Comparison of ENCODE assay signal across 27 cellular contexts in genomic region chr19:5114713-5115112, GRCh38.
DNase-seq lines count a peak whose midpoint lies in the region; ATAC-seq and TF ChIP-seq lines count a peak whose summit lies in the region.
"Had no signal": no experiment of that assay in that cellular context is flagged by ENCODE, and none has a peak within 500 bp of the region (broad histone marks: within the 10 kb centered on the region; RNA-seq: fewer than 3 reads in every experiment).

No MANE protein-coding gene starts in this region.

- H3K9me3 ChIP-seq in HUES6 (ENCODE audit: control insufficient read depth, insufficient read depth, low read depth, low read length) (peaks cover 5% of the 10 kb centered on the region; the same call in 1 of the 2 replicates), right cardiac atrium (ENCODE audit: control insufficient read depth, low read length) (no peaks in the 10 kb centered on the region), upper lobe of left lung (no peaks in the 10 kb centered on the region), suprapubic skin (no peaks in the 10 kb centered on the region)
- H3K9me3 ChIP-seq: neutrophil, psoas muscle had no signal

- H3K4me1 ChIP-seq in HUES6 (ENCODE audit: control insufficient read depth, insufficient read depth, low read length) (peaks cover 35% of the 10 kb centered on the region), right cardiac atrium (ENCODE audit: control insufficient read depth, insufficient read depth, low read length) (no peaks in the 10 kb centered on the region), upper lobe of left lung (no peaks in the 10 kb centered on the region), suprapubic skin (no peaks in the 10 kb centered on the region)
- H3K4me1 ChIP-seq: psoas muscle had no signal

- TF ChIP-seq CTCF in progenitor cell of endocrine pancreas (IDR thresholded peaks at IDR 0.05; ENCODE audit: unreplicated experiment), result no peak
- TF ChIP-seq CTCF in upper lobe of left lung (IDR thresholded peaks at IDR 0.05), result no peak
- TF ChIP-seq CTCF in suprapubic skin (IDR thresholded peaks at IDR 0.05), result no peak

- TF ChIP-seq POLR2A in upper lobe of left lung (IDR thresholded peaks at IDR 0.05), result no peak
- TF ChIP-seq POLR2A in suprapubic skin (IDR thresholded peaks at IDR 0.05), result no peak

- no peak overlapping the region for H3K9ac ChIP-seq in HUES6 (ENCODE audit: low read length)

- no peaks in the 10 kb centered on the region for H3K9me3 Mint-ChIP-seq in progenitor cell of endocrine pancreas (ENCODE audit: low read depth)
- H3K9me3 Mint-ChIP-seq: activated CD4-positive, alpha-beta T cell treated with anti-CD3 and anti-CD28 coated beads, Interleukin-2, amount 10 ng/mL, durations not matched to agents 24 days and 14 days; activated naive CD8-positive, alpha-beta T cell treated with anti-CD3 and anti-CD28 coated beads, Interleukin-2, amount 50 U/mL, for 24 hours; activated T-cell treated with anti-CD3 and anti-CD28 coated beads, Interleukin-2, amount 50 U/mL, for 4 hours; type B pancreatic cell had no signal

- H3K27ac Mint-ChIP-seq in progenitor cell of endocrine pancreas, result peak overlapping the region; percentile 73
- H3K27ac Mint-ChIP-seq: activated CD4-positive, alpha-beta T cell treated with anti-CD3 and anti-CD28 coated beads, Interleukin-2, amount 10 ng/mL, durations not matched to agents 24 days and 14 days; activated naive CD8-positive, alpha-beta T cell treated with anti-CD3 and anti-CD28 coated beads, Interleukin-2, amount 50 U/mL, for 24 hours; type B pancreatic cell had no signal

- H3K4me3 ChIP-seq in HUES6 (ENCODE audit: low read depth, low read length) (no peak overlapping the region), right cardiac atrium (ENCODE audit: low read length) (no peak overlapping the region), upper lobe of left lung (no peak overlapping the region), suprapubic skin (no peak overlapping the region)
- H3K4me3 ChIP-seq: psoas muscle had no signal

- H3K27ac ChIP-seq in HUES6 (ENCODE audit: low read depth, low read length), result 0 out of 2 replicates have a peak overlapping the region, but pooled peaks have one; percentile 0
- H3K27ac ChIP-seq in right cardiac atrium (ENCODE audit: low read length), result peak overlapping the region; percentile 54
- no peak overlapping the region for H3K27ac ChIP-seq in upper lobe of left lung
- no peak overlapping the region for H3K27ac ChIP-seq in suprapubic skin
- H3K27ac ChIP-seq: epithelial cell of prostate, neutrophil, psoas muscle, WERI-Rb-1 had no signal

- WGBS in right cardiac atrium, result 67% methylated on average over 10 of the region's 10 CpGs
- WGBS in upper lobe of left lung, 2 donors, result 84 to 89% methylated on average over 8 to 10 of the region's 10 CpGs
- 79% methylated on average over 4 of the region's 10 CpGs for WGBS in suprapubic skin

- no peak for TF ChIP-seq EP300 in upper lobe of left lung (IDR thresholded peaks at IDR 0.05)
- no peak for TF ChIP-seq EP300 in suprapubic skin (IDR thresholded peaks at IDR 0.05)

- no peaks in the 10 kb centered on the region for H3K27me3 Mint-ChIP-seq in progenitor cell of endocrine pancreas
- H3K27me3 Mint-ChIP-seq: activated CD4-positive, alpha-beta T cell treated with anti-CD3 and anti-CD28 coated beads, Interleukin-2, amount 10 ng/mL, durations not matched to agents 24 days and 14 days; activated naive CD8-positive, alpha-beta T cell treated with anti-CD3 and anti-CD28 coated beads, Interleukin-2, amount 50 U/mL, for 24 hours; type B pancreatic cell had no signal

- peaks cover 3% of the 10 kb centered on the region for H3K4me1 Mint-ChIP-seq in progenitor cell of endocrine pancreas (ENCODE audit: low read depth)
- H3K4me1 Mint-ChIP-seq: activated CD4-positive, alpha-beta T cell treated with anti-CD3 and anti-CD28 coated beads, Interleukin-2, amount 10 ng/mL, durations not matched to agents 24 days and 14 days; activated naive CD8-positive, alpha-beta T cell treated with anti-CD3 and anti-CD28 coated beads, Interleukin-2, amount 50 U/mL, for 24 hours had no signal

- intact Hi-C loops in right cardiac atrium (cut with DNase I), result no loop called here

- H3K36me3 ChIP-seq in HUES6 (ENCODE audit: control insufficient read depth, insufficient read depth, low read length), result peaks cover 14% of the 10 kb centered on the region
- peaks cover 6 to 64% (median 47%) of the 10 kb centered on the region in 4 donors for H3K36me3 ChIP-seq in upper lobe of left lung
- peaks cover 54% of the 10 kb centered on the region for H3K36me3 ChIP-seq in suprapubic skin

- H3K27me3 ChIP-seq in HUES6 (ENCODE audit: control insufficient read depth, insufficient read depth, low read length) (no peaks in the 10 kb centered on the region), right cardiac atrium (ENCODE audit: control insufficient read depth, insufficient read depth) (no peaks in the 10 kb centered on the region), upper lobe of left lung (no peaks in the 10 kb centered on the region), suprapubic skin (no peaks in the 10 kb centered on the region)
- H3K27me3 ChIP-seq: neutrophil had no signal

- ATAC-seq in right cardiac atrium, result peak; percentile 1 to 28
- no peak for ATAC-seq in upper lobe of left lung (ENCODE audit: low FRiP score in 2 of 2)
- ATAC-seq in HG03135 (IDR thresholded peaks at IDR 0.05; ENCODE audit: unreplicated experiment), result no peak
- ATAC-seq: activated naive CD8-positive, alpha-beta T cell treated with anti-CD3 and anti-CD28 coated beads, Interleukin-2, amount 50 U/mL, for 24 hours; activated T-cell treated with anti-CD3 and anti-CD28 coated beads, Interleukin-2, amount 50 U/mL, for 4 hours; psoas muscle had no signal

- DNase-seq in cerebellum (ENCODE audit: low spot score) (peak; percentile 28), right cardiac atrium (no peak), progenitor cell of endocrine pancreas (ENCODE audit: low spot score, unreplicated experiment) (no peak), upper lobe of left lung (no peak), suprapubic skin (ENCODE audit: low spot score in 2 of 2) (no peak)
- DNase-seq: activated CD4-positive, alpha-beta T cell treated with anti-CD3 and anti-CD28 coated beads, Interleukin-2, amount 10 ng/mL, durations not matched to agents 24 days and 14 days; activated naive CD8-positive, alpha-beta T cell treated with anti-CD3 and anti-CD28 coated beads, Interleukin-2, amount 50 U/mL, for 24 hours; activated T-cell treated with anti-CD3 and anti-CD28 coated beads, Interleukin-2, amount 50 U/mL, for 4 hours; C1 segment of cervical spinal cord; COR-L47; GDM1; kidney; NCI-H1436; NCI-H2107; NCI-H524; psoas muscle; SHP77 treated with DMSO at 0.1 percent for 48 hours; small intestine; stimulated activated CD4-positive, alpha-beta T cell treated with anti-CD3 and anti-CD28 coated beads, Interleukin-2, amount 100 ng/mL, for 24 hours; SW 1271; T1000; WERI-Rb-1 had no signal

- no peak overlapping the region for H3K4me3 Mint-ChIP-seq in progenitor cell of endocrine pancreas (ENCODE audit: low read depth)
- H3K4me3 Mint-ChIP-seq: activated CD4-positive, alpha-beta T cell treated with anti-CD3 and anti-CD28 coated beads, Interleukin-2, amount 10 ng/mL, durations not matched to agents 24 days and 14 days; activated naive CD8-positive, alpha-beta T cell treated with anti-CD3 and anti-CD28 coated beads, Interleukin-2, amount 50 U/mL, for 24 hours; activated T-cell treated with anti-CD3 and anti-CD28 coated beads, Interleukin-2, amount 50 U/mL, for 4 hours; type B pancreatic cell had no signal

- peaks cover 21% of the 10 kb centered on the region for H3K36me3 Mint-ChIP-seq in progenitor cell of endocrine pancreas (ENCODE audit: insufficient read depth)

Comparison
In these comparisons a context has a peak if more than half of its experiments do, and no peak if none do; other contexts are left out.
1. H3K27ac ChIP-seq: peak in HUES6 (single experiment) and right cardiac atrium (single experiment); none in upper lobe of left lung (0 of 4) and suprapubic skin (single experiment).
2. ATAC-seq: peak in right cardiac atrium (2 of 2); none in upper lobe of left lung (0 of 2) and HG03135 (single experiment).